Comparison of ENCODE assay signal across 13 cellular contexts in the genomic region with DNA sequence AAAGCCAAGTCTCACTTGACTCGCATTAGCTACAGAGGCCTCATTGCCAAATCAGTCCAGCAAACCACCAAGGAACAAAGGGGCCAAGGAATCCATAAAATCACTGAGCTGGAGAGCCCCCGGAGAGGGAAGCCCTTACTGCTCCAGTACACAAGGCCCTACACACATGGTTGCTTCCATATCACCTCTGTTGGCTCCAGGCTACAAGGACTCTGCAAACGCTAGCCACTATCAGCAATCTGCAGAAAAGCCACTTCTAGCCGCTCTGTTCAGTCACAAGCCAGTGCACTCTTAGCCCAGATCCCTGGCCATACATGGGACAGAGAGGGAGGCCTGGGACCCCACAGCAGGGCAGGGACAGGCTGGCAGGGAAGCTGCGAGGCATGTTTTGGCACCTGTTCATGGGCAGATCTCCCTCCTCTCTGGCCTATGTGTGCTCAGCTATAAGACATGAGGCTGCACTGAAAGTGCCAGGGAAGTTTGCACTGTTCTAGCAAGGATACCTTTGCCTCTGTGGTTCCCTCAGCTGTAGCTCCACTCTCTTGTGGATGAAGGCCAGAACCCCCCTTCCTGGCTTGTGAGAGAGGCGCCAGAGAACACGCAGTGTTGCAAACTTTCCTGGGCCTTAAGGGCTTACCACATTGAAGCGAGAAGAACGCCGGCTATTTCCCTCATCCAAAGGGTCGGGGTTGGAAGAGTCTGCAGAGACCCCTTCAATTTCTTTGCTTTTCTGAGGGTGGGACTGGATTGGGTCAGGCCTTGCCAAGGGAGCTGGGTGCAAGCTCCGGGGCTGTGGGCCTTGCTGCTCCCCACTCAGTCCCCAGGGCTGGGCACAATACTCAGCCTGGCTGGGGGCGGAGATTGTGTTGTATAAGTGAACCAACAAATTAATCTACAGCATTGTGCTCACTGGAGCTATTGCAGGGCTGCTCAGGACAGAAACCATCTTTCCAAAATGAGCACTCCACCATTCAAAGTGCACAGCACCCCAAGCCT.
DNase-seq lines count a peak whose midpoint lies in the region; ATAC-seq and TF ChIP-seq lines count a peak whose summit lies in the region.
"Had no signal": no experiment of that assay in that cellular context is flagged by ENCODE, and none has a peak within 500 bp of the region (broad histone marks: within the 10 kb centered on the region; RNA-seq: fewer than 3 reads in every experiment).

No MANE protein-coding gene starts in this region.

- intact Hi-C loops in esophagus squamous epithelium (cut with DNase I), result loop anchor here (10.0 kb wide), 1 partner anchor 567 kb away; no protein-coding TSS in a partner anchor

- peak overlapping the region; percentile 62 to 84 (median 83) for H3K27ac Mint-ChIP-seq in nephron
- H3K27ac Mint-ChIP-seq: activated CD8-positive, alpha-beta T cell treated with anti-CD3 and anti-CD28 coated beads for 36 hours; activated naive CD4-positive, alpha-beta T cell treated with anti-CD3 and anti-CD28 coated beads, Interleukin-2, amount 50 U/mL, for 72 hours had no signal

- WGBS in esophagus squamous epithelium, 2 donors, result 56 to 77% methylated on average over 3 to 9 of the region's 13 CpGs

- DNase-seq in NCI-H2029 treated with DMSO at 0.1 percent for 48 hours (lab: John Stamatoyannopoulos, UW), result peak; percentile 40
- DNase-seq in NCI-H2029 (lab: John Stamatoyannopoulos, UW), result no peak
- DNase-seq in esophagus squamous epithelium (lab: John Stamatoyannopoulos, UW), result no peak
- no peak for DNase-seq in thoracic aorta (ENCODE audit: low spot score)
- no peak for DNase-seq in NCI-H1930 (lab: John Stamatoyannopoulos, UW)
- DNase-seq in T1000 (lab: John Stamatoyannopoulos, UW), result no peak
- DNase-seq: activated CD8-positive, alpha-beta T cell treated with anti-CD3 and anti-CD28 coated beads for 36 hours; GOT3; Peyer's patch had no signal

- H3K4me3 ChIP-seq in esophagus squamous epithelium (no peak overlapping the region), thoracic aorta (no peak overlapping the region)
- H3K4me3 ChIP-seq: Peyer's patch had no signal

- H3K27me3 ChIP-seq in esophagus squamous epithelium (no peaks in the 10 kb centered on the region), thoracic aorta (replicated peaks; ENCODE audit: insufficient read depth) (no peaks in the 10 kb centered on the region)
- H3K27me3 ChIP-seq: Peyer's patch had no signal

- ATAC-seq in thoracic aorta (ENCODE audit: insufficient number of reproducible peaks, low FRiP score, low read depth) (no peak), GM19395 (IDR thresholded peaks at IDR 0.05; ENCODE audit: unreplicated experiment) (no peak)
- ATAC-seq: activated CD8-positive, alpha-beta T cell treated with anti-CD3 and anti-CD28 coated beads for 36 hours; activated naive CD4-positive, alpha-beta T cell treated with anti-CD3 and anti-CD28 coated beads, Interleukin-2, amount 50 U/mL, for 72 hours had no signal

- no peaks in the 10 kb centered on the region for H3K36me3 ChIP-seq in esophagus squamous epithelium
- H3K36me3 ChIP-seq in thoracic aorta, result no peaks in the 10 kb centered on the region

- H3K27ac ChIP-seq in esophagus squamous epithelium, result peak overlapping the region in 3 of 4 donors; percentile 59 to 76 (median 68)
- peak overlapping the region; percentile 25 to 40 for H3K27ac ChIP-seq in thoracic aorta
- H3K27ac ChIP-seq: 22Rv1, Peyer's patch had no signal

- H3K36me3 Mint-ChIP-seq in nephron (ENCODE audit: low read depth), result peaks cover 4% of the 10 kb centered on the region
- H3K36me3 Mint-ChIP-seq: activated naive CD4-positive, alpha-beta T cell treated with anti-CD3 and anti-CD28 coated beads, Interleukin-2, amount 50 U/mL, for 72 hours had no signal

- H3K4me1 ChIP-seq in esophagus squamous epithelium, result peaks cover 28 to 74% (median 31%) of the 10 kb centered on the region in 3 donors
- H3K4me1 ChIP-seq in thoracic aorta (ENCODE audit: control insufficient read depth in 1 of 2, low read depth in 2 of 2), result peaks cover 15 to 38% of the 10 kb centered on the region in 2 donors

- H3K4me1 Mint-ChIP-seq in nephron, result peaks cover 47% of the 10 kb centered on the region

- TF ChIP-seq POLR2A in esophagus squamous epithelium (IDR thresholded peaks at IDR 0.05), result no peak

- H3K9me3 ChIP-seq in esophagus squamous epithelium (no peaks in the 10 kb centered on the region), thoracic aorta (no peaks in the 10 kb centered on the region)
- H3K9me3 ChIP-seq: Peyer's patch had no signal

- H3K27me3 Mint-ChIP-seq in nephron (ENCODE audit: low read depth), result no peaks in the 10 kb centered on the region
- H3K27me3 Mint-ChIP-seq: activated CD8-positive, alpha-beta T cell treated with anti-CD3 and anti-CD28 coated beads for 36 hours had no signal

- H3K9me3 Mint-ChIP-seq in nephron, result no peaks in the 10 kb centered on the region
- H3K9me3 Mint-ChIP-seq: activated CD8-positive, alpha-beta T cell treated with anti-CD3 and anti-CD28 coated beads for 36 hours; activated naive CD4-positive, alpha-beta T cell treated with anti-CD3 and anti-CD28 coated beads, Interleukin-2, amount 50 U/mL, for 72 hours had no signal

- H3K4me3 Mint-ChIP-seq in nephron, result no peak overlapping the region
- H3K4me3 Mint-ChIP-seq: activated CD8-positive, alpha-beta T cell treated with anti-CD3 and anti-CD28 coated beads for 36 hours had no signal

- TF ChIP-seq CTCF in esophagus squamous epithelium (IDR thresholded peaks at IDR 0.05) (no peak), nephron (IDR thresholded peaks at IDR 0.05; ENCODE audit: unreplicated experiment in 3 of 3) (no peak), thoracic aorta (IDR thresholded peaks at IDR 0.05) (no peak)
